Comparison of ENCODE assay signal across 10 cellular contexts in genomic region chr22:50545522-50546325, GRCh38. TPM values are rescaled to one million over a fixed set of nuclear protein-coding genes. Genes with fewer than 3 reads are reported as not detected.
DNase-seq lines count a peak whose midpoint lies in the region; ATAC-seq and TF ChIP-seq lines count a peak whose summit lies in the region.
"Had no signal": no experiment of that assay in that cellular context is flagged by ENCODE, and none has a peak within 500 bp of the region (broad histone marks: within the 10 kb centered on the region; RNA-seq: fewer than 3 reads in every experiment).

Gene KLHDC7B (plus strand): TSS chr22:50545899. CDS start chr22:50546244, 345 bp downstream.

- WGBS in tibial nerve, 2 donors, result 51 to 65% methylated on average over 9 of the region's 10 CpGs

- H3K36me3 ChIP-seq in fibroblast of lung (ENCODE audit: control insufficient read depth, insufficient read depth, low read length), result no peaks in the 10 kb centered on the region
- H3K36me3 ChIP-seq in tibial nerve, result no peaks in the 10 kb centered on the region

- H3K9ac ChIP-seq in fibroblast of lung (ENCODE audit: insufficient read depth, low read length), result no peak within 1 kb of the TSS

- no peaks in the 10 kb centered on the region for H3K27me3 Mint-ChIP-seq in activated T-cell treated with anti-CD3 and anti-CD28 coated beads, Interleukin-2, amount 50 U/mL, for 24 hours
- H3K27me3 Mint-ChIP-seq in type B pancreatic cell, result peaks cover 7% of the 10 kb centered on the region

- H3K27me3 ChIP-seq in fibroblast of lung (ENCODE audit: control insufficient read depth, insufficient read depth, low read length), result peaks cover 25% of the 10 kb centered on the region
- peaks cover 0 to 63% of the 10 kb centered on the region in 2 donors for H3K27me3 ChIP-seq in tibial nerve

- peaks cover 3% of the 10 kb centered on the region for H3K4me1 ChIP-seq in fibroblast of lung (ENCODE audit: control insufficient read depth, extremely low read depth, insufficient read depth, low read length)
- peaks cover 0 to 42% (median 20%) of the 10 kb centered on the region in 4 donors for H3K4me1 ChIP-seq in tibial nerve

- TF ChIP-seq EP300 in tibial nerve (IDR thresholded peaks at IDR 0.05), result no peak

- peak within 1 kb of the TSS; percentile 72 for H3K27ac Mint-ChIP-seq in activated T-cell treated with anti-CD3 and anti-CD28 coated beads, Interleukin-2, amount 50 U/mL, for 24 hours
- H3K27ac Mint-ChIP-seq in type B pancreatic cell, result no peak within 1 kb of the TSS

- H3K4me3 Mint-ChIP-seq in activated T-cell treated with anti-CD3 and anti-CD28 coated beads, Interleukin-2, amount 50 U/mL, for 24 hours, result peak within 1 kb of the TSS; percentile 23
- no peak within 1 kb of the TSS for H3K4me3 Mint-ChIP-seq in type B pancreatic cell

- no peak within 1 kb of the TSS for H3K4me2 ChIP-seq in fibroblast of lung (ENCODE audit: extremely low read depth, insufficient read depth, low read length)

- H3K36me3 Mint-ChIP-seq in activated T-cell treated with anti-CD3 and anti-CD28 coated beads, Interleukin-2, amount 50 U/mL, for 24 hours (ENCODE audit: low read depth), result peaks cover 3% of the 10 kb centered on the region
- no peaks in the 10 kb centered on the region for H3K36me3 Mint-ChIP-seq in type B pancreatic cell

- no peaks in the 10 kb centered on the region for H3K9me3 Mint-ChIP-seq in activated T-cell treated with anti-CD3 and anti-CD28 coated beads, Interleukin-2, amount 50 U/mL, for 24 hours
- no peaks in the 10 kb centered on the region for H3K9me3 Mint-ChIP-seq in type B pancreatic cell

- no peak for TF ChIP-seq POLR2A in tibial nerve (IDR thresholded peaks at IDR 0.05)

- DNase-seq in activated T-cell treated with anti-CD3 and anti-CD28 coated beads, Interleukin-2, amount 50 U/mL, for 24 hours, result peak; percentile 58
- no peak for DNase-seq in activated T-cell treated with anti-CD3 and anti-CD28 coated beads, Interleukin-2, amount 50 U/mL, for 1 hour
- peak; percentile 27 for DNase-seq in UCSD-AML1 (lab: John Stamatoyannopoulos, UW; ENCODE audit: unreplicated experiment)
- DNase-seq in fibroblast of lung (ENCODE audit: low read depth in 2 of 2), result peak in 1 of 2 donors; percentile 67
- no peak for DNase-seq in type B pancreatic cell (ENCODE audit: extremely low spot score, unreplicated experiment)
- DNase-seq in tibial nerve (ENCODE audit: low spot score in 2 of 2), result no peak
- DNase-seq in RPMI8226, result no peak
- DNase-seq: NCI-H510A had no signal

- H3K27ac ChIP-seq in fibroblast of lung (ENCODE audit: insufficient read depth, low read length) (no peak within 1 kb of the TSS), tibial nerve (peak within 1 kb of the TSS in 1 of 4 donors; percentile 59)

- peak; percentile 16 to 31 for TF ChIP-seq CTCF in fibroblast of lung (conservative IDR thresholded peaks at IDR 0.05 in 1 of 2, IDR thresholded peaks at IDR 0.05 in 1 of 2; ENCODE audit: low read depth in 1 of 2, low read length in 2 of 2)
- TF ChIP-seq CTCF in type B pancreatic cell (conservative IDR thresholded peaks at IDR 0.05), result peak; percentile 18
- TF ChIP-seq CTCF in tibial nerve (IDR thresholded peaks at IDR 0.05), result no peak

- no peak within 1 kb of the TSS for H2AFZ ChIP-seq in fibroblast of lung (ENCODE audit: low read length)

- H3K79me2 ChIP-seq in fibroblast of lung (ENCODE audit: control insufficient read depth, insufficient read depth, low read length), result no peaks in the 10 kb centered on the region

- H3K4me3 ChIP-seq in fibroblast of lung (replicated peaks in 1 of 4; ENCODE audit: control extremely low read depth in 1 of 4, insufficient read depth in 1 of 4, low read depth in 3 of 4, low read length in 4 of 4), result no peak within 1 kb of the TSS
- H3K4me3 ChIP-seq in tibial nerve, result no peak within 1 kb of the TSS
- H3K4me3 ChIP-seq: lung had no signal

- H3K9me3 ChIP-seq in fibroblast of lung (ENCODE audit: control insufficient read depth, insufficient read depth, low read depth, low read length), result no peaks in the 10 kb centered on the region
- H3K9me3 ChIP-seq in tibial nerve, result no peaks in the 10 kb centered on the region

- no peak for ATAC-seq in GM19463 (IDR thresholded peaks at IDR 0.05; ENCODE audit: unreplicated experiment)

- H4K20me1 ChIP-seq in fibroblast of lung (ENCODE audit: control insufficient read depth, extremely low read depth, insufficient read depth, low read length), result no peaks in the 10 kb centered on the region

- peaks cover 66% of the 10 kb centered on the region for H3K4me1 Mint-ChIP-seq in activated T-cell treated with anti-CD3 and anti-CD28 coated beads, Interleukin-2, amount 50 U/mL, for 24 hours (ENCODE audit: low read depth)
- H3K4me1 Mint-ChIP-seq in type B pancreatic cell (ENCODE audit: unreplicated experiment), result peaks cover 3% of the 10 kb centered on the region

RNA-seq across cellular contexts. Expression of gene KLHDC7B, which starts in this region (rescaled TPM):
- total RNA-seq in fibroblast of lung, result 0.17 and 0.51 TPM in 2 replicates
- 0.02 TPM in 1 of 2 replicates, not detected in the other for polyA plus RNA-seq in fibroblast of lung
- 0.02 and 0.05 TPM in 2 replicates for polyA plus RNA-seq in fibroblast of lung (2012)
- polyA minus RNA-seq in fibroblast of lung (ENCODE audit: low replicate concordance), result not detected in 2 replicates
- 0.10 TPM in 1 of 2 replicates, not detected in the other for total RNA-seq in type B pancreatic cell (ENCODE audit: low replicate concordance)
- total RNA-seq in tibial nerve, result under 1 TPM in 1 of 4 donors, not detected in 3; 0.90 TPM

Comparison
In these comparisons a context has a peak if more than half of its experiments do, and no peak if none do; other contexts are left out.
1. DNase-seq: peak in activated T-cell treated with anti-CD3 and anti-CD28 coated beads, Interleukin-2, amount 50 U/mL, for 24 hours (single experiment) and UCSD-AML1 (single experiment); none in activated T-cell treated with anti-CD3 and anti-CD28 coated beads, Interleukin-2, amount 50 U/mL, for 1 hour (single experiment), type B pancreatic cell (single experiment), tibial nerve (0 of 2) and RPMI8226 (single experiment).
2. CTCF ChIP-seq: peak in fibroblast of lung (2 of 2) and type B pancreatic cell (single experiment); none in tibial nerve (0 of 5).